18 cellular contexts compared by ENCODE assay signal in genomic region chr9:81468084-81468595, GRCh38.
DNase-seq lines count a peak whose midpoint lies in the region; ATAC-seq, FAIRE-seq and TF ChIP-seq lines count a peak whose summit lies in the region.
"Had no signal": no experiment of that assay in that cellular context is flagged by ENCODE, and none has a peak within 500 bp of the region (broad histone marks: within the 10 kb centered on the region; RNA-seq: fewer than 3 reads in every experiment).

No MANE protein-coding gene starts in this region.

- H3K4me1 ChIP-seq in IMR-90 (ENCODE audit: control insufficient read depth, insufficient read depth, low read length) (peaks cover 4% of the 10 kb centered on the region), H1 (replicated peaks in 1 of 4; ENCODE audit: control insufficient read depth in 3 of 4, insufficient read depth in 4 of 4, low read length in 3 of 4) (peaks cover 0 to 2% (median 0%) of the 10 kb centered on the region in 4 experiments; a peak in 1 of 7 replicates), psoas muscle (peaks cover 16% of the 10 kb centered on the region)
- H3K4me1 ChIP-seq: Caco-2 had no signal

- H3K27ac ChIP-seq in IMR-90 (ENCODE audit: insufficient read depth, low read length) (no peak overlapping the region), H1 (ENCODE audit: low read depth, low read length) (no peak overlapping the region), psoas muscle (no peak overlapping the region)
- H3K27ac ChIP-seq: C4-2B had no signal

- FAIRE-seq in H1 (lab: Jason Lieb, UNC) (no peak), GM19239 (lab: Jason Lieb, UNC) (no peak)
- FAIRE-seq: A204.1, D721Med, H54, HTR-8/SVneo had no signal

- no peaks in the 10 kb centered on the region for H4K20me1 ChIP-seq in IMR-90 (ENCODE audit: insufficient read depth, low read length)
- H4K20me1 ChIP-seq in H1 (replicated peaks in 1 of 2; ENCODE audit: control insufficient read depth in 1 of 2, insufficient read depth in 2 of 2, low read length in 2 of 2): no peaks in the 10 kb centered on the region

- no peaks in the 10 kb centered on the region for H3K27me3 ChIP-seq in IMR-90 (ENCODE audit: control insufficient read depth, insufficient read depth, low read length)
- no peaks in the 10 kb centered on the region for H3K27me3 ChIP-seq in H1 (replicated peaks in 1 of 4; ENCODE audit: control insufficient read depth in 3 of 4, extremely low read depth in 1 of 4, insufficient read depth in 3 of 4, low read length in 3 of 4)
- H3K27me3 ChIP-seq in psoas muscle (ENCODE audit: insufficient read depth in 3 of 3, low read length in 2 of 3): no peaks in the 10 kb centered on the region

- no peak overlapping the region for H3K4me2 ChIP-seq in IMR-90 (ENCODE audit: low read depth, low read length)
- H3K4me2 ChIP-seq in H1 (ENCODE audit: insufficient read depth in 1 of 2, low read depth in 2 of 2, low read length in 2 of 2): no peak overlapping the region

- no peak for TF ChIP-seq EP300 in H1 (IDR thresholded peaks at IDR 0.05; ENCODE audit: borderline replicate concordance in 1 of 2, low read depth in 2 of 2, low read length in 2 of 2)

- H3K79me1 ChIP-seq in IMR-90 (ENCODE audit: low read depth in 1 of 2, low read length in 2 of 2) (no peaks in the 10 kb centered on the region), H1 (ENCODE audit: low read depth, low read length) (no peaks in the 10 kb centered on the region)

- H2AK5ac ChIP-seq in IMR-90 (ENCODE audit: low read depth, low read length): no peak overlapping the region
- no peak overlapping the region for H2AK5ac ChIP-seq in H1 (ENCODE audit: low read depth, low read length)

- H3K9me1 ChIP-seq in IMR-90 (ENCODE audit: insufficient read depth, low read length): no peaks in the 10 kb centered on the region

- H3K56ac ChIP-seq in IMR-90 (ENCODE audit: extremely low read depth, insufficient read depth, low read length) (no peak overlapping the region), H1 (replicated peaks; ENCODE audit: insufficient read length, low read depth, low read length) (no peak overlapping the region)

- ATAC-seq in IMR-90 (ENCODE audit: low read depth) (no peak), psoas muscle (peak; percentile 42 to 80 (median 61))

- no peak overlapping the region for H4K8ac ChIP-seq in IMR-90 (ENCODE audit: low read depth in 2 of 2, low read length in 2 of 2)
- no peak overlapping the region for H4K8ac ChIP-seq in H1 (ENCODE audit: extremely low read depth, insufficient read depth, low read length)

- in situ Hi-C loops in IMR-90 (cut with MboI; ENCODE audit: low sequenced_read_pairs): no loop called here

- no peak overlapping the region for H3K9ac ChIP-seq in IMR-90 (ENCODE audit: low read depth, low read length)
- no peak overlapping the region for H3K9ac ChIP-seq in H1 (replicated peaks in 1 of 4; ENCODE audit: extremely low read depth in 1 of 4, low read depth in 3 of 4, low read length in 3 of 4)

- H3K14ac ChIP-seq in IMR-90 (replicated peaks; ENCODE audit: low read depth, low read length): no peak overlapping the region
- no peak overlapping the region for H3K14ac ChIP-seq in H1 (ENCODE audit: insufficient read length)

- H2AFZ ChIP-seq in IMR-90 (replicated peaks; ENCODE audit: low read length, poor library complexity) (peak overlapping the region; percentile 40), H1 (ENCODE audit: low read length) (peak overlapping the region; percentile 44; the same call in 1 of the 2 replicates)

- intact Hi-C loops in IMR-90 (cut with micrococcal nuclease): no loop called here
- intact Hi-C loops in psoas muscle (cut with DNase I): loop anchor here in 1 of 2 donors (5.0 kb wide), 2 partner anchors 96 to 219 kb away; partner anchors contain the start of gene TLE1

- CTCF ChIA-PET in IMR-90 (lab: Yijun Ruan, JAX): interaction anchor here (0.6 kb wide), 1 partner anchor 473 kb away, joined by 3 read pairs; no protein-coding TSS in a partner anchor
- CTCF ChIA-PET in H1 (lab: Charles Lee; ENCODE audit: partially characterized antibody): no interaction called here

- H3K23ac ChIP-seq in IMR-90 (ENCODE audit: low read depth, low read length) (no peak overlapping the region), H1 (ENCODE audit: insufficient read length) (no peak overlapping the region)

- no peak overlapping the region for H2BK5ac ChIP-seq in IMR-90 (ENCODE audit: low read depth, low read length, poor library complexity, severe bottlenecking)
- H2BK5ac ChIP-seq in H1 (ENCODE audit: low read depth, low read length): no peak overlapping the region; the same call in 1 of the 2 replicates

- dilution Hi-C loops in IMR-90 (cut with HindIII; ENCODE audit: low sequenced_read_pairs, unreplicated experiment): no loop called here

- no peak for TF ChIP-seq CTCF in IMR-90 (conservative IDR thresholded peaks at IDR 0.05; ENCODE audit: low read depth, low read length)
- no peak for TF ChIP-seq CTCF in H1 (IDR thresholded peaks at IDR 0.05; ENCODE audit: control extremely low read depth in 1 of 3, insufficient read depth in 1 of 3, low read depth in 1 of 3, low read length in 3 of 3)
- no peak for TF ChIP-seq CTCF in psoas muscle (IDR thresholded peaks at IDR 0.05)

- no peaks in the 10 kb centered on the region for H3K36me3 ChIP-seq in IMR-90 (ENCODE audit: control insufficient read depth, insufficient read depth, low read length)
- H3K36me3 ChIP-seq in H1 (ENCODE audit: control insufficient read depth in 2 of 4, insufficient read depth in 4 of 4, low read length in 3 of 4): no peaks in the 10 kb centered on the region
- no peaks in the 10 kb centered on the region for H3K36me3 ChIP-seq in psoas muscle (ENCODE audit: insufficient read depth in 1 of 2, low read depth in 1 of 2)

- DNase-seq in IMR-90 (no peak), H1 (ENCODE audit: low read depth in 1 of 2, low spot score in 2 of 2) (no peak), psoas muscle (no peak), erythroblast (lab: John Stamatoyannopoulos, UW) (no peak), DMS79 (lab: John Stamatoyannopoulos, UW) (no peak), GM19239 (ENCODE audit: insufficient read length, low spot score) (no peak)
- DNase-seq: AML-193; Caco-2; CD4-positive, alpha-beta T cell; DMS79 treated with DMSO at 0.1 percent for 48 hours; GF-D8; HCEC 1CT; KG1 had no signal

- no peaks in the 10 kb centered on the region for H3K79me2 ChIP-seq in H1 (ENCODE audit: control insufficient read depth in 1 of 2, insufficient read depth in 2 of 2, low read length in 2 of 2)

- no peak overlapping the region for H3K4me3 ChIP-seq in IMR-90 (ENCODE audit: insufficient read depth, low read depth, low read length)
- no peak overlapping the region for H3K4me3 ChIP-seq in H1 (ENCODE audit: extremely low read depth in 1 of 4, insufficient read depth in 2 of 4, low read depth in 3 of 4, low read length in 4 of 4)
- no peak overlapping the region for H3K4me3 ChIP-seq in psoas muscle

- BruUV-seq in IMR-90 (replicated peaks; lab: Mats Ljungman, UMichigan): no TSS peak

- H2BK120ac ChIP-seq in IMR-90 (ENCODE audit: low read depth, low read length) (no peak overlapping the region), H1 (replicated peaks; ENCODE audit: low read depth, low read length) (no peak overlapping the region)

- H3K23me2 ChIP-seq in H1 (ENCODE audit: low read depth, low read length): no peaks in the 10 kb centered on the region

- TF ChIP-seq POLR2A in IMR-90 (IDR thresholded peaks at IDR 0.05; ENCODE audit: low read depth, low read length): no peak
- no peak for TF ChIP-seq POLR2A in H1 (IDR thresholded peaks at IDR 0.05; ENCODE audit: control extremely low read depth in 1 of 2, low read depth in 2 of 2, low read length in 2 of 2)
- TF ChIP-seq POLR2A in erythroblast (IDR thresholded peaks at IDR 0.05; ENCODE audit: low read length): no peak

- POLR2A ChIA-PET in IMR-90 (lab: Charles Lee; ENCODE audit: unreplicated experiment): no interaction called here
- POLR2A ChIA-PET in H1 (lab: Charles Lee; ENCODE audit: partially characterized antibody): no interaction called here

- H2AK9ac ChIP-seq in IMR-90 (replicated peaks; ENCODE audit: low read depth, low read length, poor library complexity): no peak overlapping the region

- H3K4ac ChIP-seq in IMR-90 (ENCODE audit: low read depth, low read length) (no peak overlapping the region; the same call in 1 of the 2 replicates), H1 (replicated peaks; ENCODE audit: insufficient read length, low read depth, low read length) (no peak overlapping the region)

- H3K18ac ChIP-seq in IMR-90 (ENCODE audit: low read depth, low read length) (no peak overlapping the region), H1 (ENCODE audit: extremely low read depth, low read length) (no peak overlapping the region)

- H3K9me3 ChIP-seq in IMR-90 (ENCODE audit: control insufficient read depth, insufficient read depth, low read length): no peaks in the 10 kb centered on the region
- H3K9me3 ChIP-seq in H1 (ENCODE audit: insufficient read depth in 2 of 2, low read depth in 1 of 2, low read length in 1 of 2): no peaks in the 10 kb centered on the region
- no peaks in the 10 kb centered on the region for H3K9me3 ChIP-seq in psoas muscle
- H3K9me3 ChIP-seq: Caco-2 had no signal

- H4K5ac ChIP-seq in IMR-90 (ENCODE audit: low read depth, low read length) (no peak overlapping the region), H1 (ENCODE audit: insufficient read length, low read depth, low read length) (no peak overlapping the region)

- no peak overlapping the region for H4K91ac ChIP-seq in IMR-90 (ENCODE audit: insufficient read depth, low read depth, low read length)
- no peak overlapping the region for H4K91ac ChIP-seq in H1 (replicated peaks; ENCODE audit: insufficient read length, low read length)

- H2BK20ac ChIP-seq in IMR-90 (ENCODE audit: low read depth, low read length) (no peak overlapping the region), H1 (ENCODE audit: low read length) (no peak overlapping the region)

- H2BK12ac ChIP-seq in H1 (ENCODE audit: low read depth, low read length): no peak overlapping the region; the same call in 1 of the 2 replicates

- TF ChIP-seq RAD21 in IMR-90 (IDR thresholded peaks at IDR 0.05; ENCODE audit: low read length): no peak
- no peak for TF ChIP-seq RAD21 in H1 (IDR thresholded peaks at IDR 0.05 in 1 of 2, conservative IDR thresholded peaks at IDR 0.05 in 1 of 2; ENCODE audit: low read depth in 2 of 2, low read length in 2 of 2)

- no CpG with 5 or more reads among the region's 1 CpG for WGBS in IMR-90 (ENCODE audit: extremely low coverage in 2 of 2, insufficient read length in 1 of 2), 2 experiments
- WGBS in H1 (ENCODE audit: extremely low coverage in 1 of 2, insufficient coverage in 1 of 2, insufficient read length in 1 of 2, insufficient replicate concordance in 2 of 2, low coverage in 1 of 2, low lambda C conversion rate in 2 of 2, missing lambda C conversion rate in 1 of 2), 2 experiments: 60% methylated on average over 1 of the region's 1 CpG; no CpG with 5 or more reads in 1 of the 2 experiments
- 85 to 96% (median 86%) methylated on average over 1 of the region's 1 CpG for WGBS in psoas muscle, 3 donors

- H2BK15ac ChIP-seq in IMR-90 (ENCODE audit: low read depth, low read length) (no peak overlapping the region), H1 (ENCODE audit: low read length) (no peak overlapping the region)

TF ChIP-seq in IMR-90, 13 proteins besides CTCF, POLR2A, EP300 and RAD21 (continues in another document):
- no peak for TF ChIP-seq RCOR1 (IDR thresholded peaks at IDR 0.05; ENCODE audit: insufficient replicate concordance, low read length)

TF ChIP-seq in H1, 55 proteins besides CTCF, POLR2A, EP300 and RAD21 (continues in another document):
- TF ChIP-seq GTF2F1 (IDR thresholded peaks at IDR 0.05; ENCODE audit: borderline replicate concordance, low read depth, low read length) (no peak), CHD2 (IDR thresholded peaks at IDR 0.05; ENCODE audit: low read length) (no peak)
